ENCODE assay signal across 29 cellular contexts in genomic region chr4:152559641-152560040, GRCh38. TPM values are rescaled to one million over a fixed set of nuclear protein-coding genes. Genes with fewer than 3 reads are reported as not detected.
DNase-seq lines count a peak whose midpoint lies in the region; ATAC-seq, FAIRE-seq and TF ChIP-seq lines count a peak whose summit lies in the region.
"Had no signal": no experiment of that assay in that cellular context is flagged by ENCODE, and none has a peak within 500 bp of the region (broad histone marks: within the 10 kb centered on the region; RNA-seq: fewer than 3 reads in every experiment).

No MANE protein-coding gene starts in this region.

- H3K9me2 ChIP-seq in OCI-LY7 (ENCODE audit: insufficient read depth, low read length): no peaks in the 10 kb centered on the region

- H3K36me3 Mint-ChIP-seq in CD4-positive, alpha-beta T cell (ENCODE audit: low read depth): no peaks in the 10 kb centered on the region
- H3K36me3 Mint-ChIP-seq: natural killer cell; stimulated activated effector memory CD8-positive, alpha-beta T cell treated with anti-CD3 and anti-CD28 coated beads, Interleukin-12 subunit alpha, Interleukin-12 subunit beta, amount 100 ng/mL, for 72 hours had no signal

- H2AFZ ChIP-seq in OCI-LY7 (ENCODE audit: low read length): peak overlapping the region; percentile 16; the same call in 1 of the 2 replicates

- intact Hi-C loops in OCI-LY7 (cut with micrococcal nuclease; ENCODE audit: unreplicated experiment) (no loop called here), left colon (cut with DNase I, micrococcal nuclease) (no loop called here), adrenal gland (cut with DNase I) (no loop called here)
- intact Hi-C loops in CD4-positive, alpha-beta T cell (cut with DNase I, micrococcal nuclease): no loop called here

- WGBS in adrenal gland, 4 donors: 72 to 75% (median 75%) methylated on average over 3 of the region's 3 CpGs

- no peak overlapping the region for H3K27ac ChIP-seq in OCI-LY7 (ENCODE audit: low read depth, low read length, poor library complexity, severe bottlenecking)
- no peak overlapping the region for H3K27ac ChIP-seq in adrenal gland
- H3K27ac ChIP-seq in CD4-positive, alpha-beta T cell (ENCODE audit: low read depth, low read length): no peak overlapping the region
- H3K27ac ChIP-seq: A549, breast epithelium, KMS-11, RWPE1 had no signal

- DNase-seq in GM12865 (ENCODE audit: low read depth): peak; percentile 57
- DNase-seq in GM19239 (ENCODE audit: insufficient read length, low spot score): no peak
- no peak for DNase-seq in OCI-LY7 (ENCODE audit: low spot score)
- DNase-seq in NCI-H526 treated with DMSO at 0.1 percent for 48 hours (lab: John Stamatoyannopoulos, UW): no peak
- no peak for DNase-seq in left colon
- no peak for DNase-seq in adrenal gland
- DNase-seq in CD4-positive, alpha-beta T cell: no peak
- DNase-seq: activated CD4-positive, alpha-beta T cell treated with anti-CD3 and anti-CD28 coated beads, Interleukin-2, amount 10 ng/mL, durations not matched to agents 24 days and 14 days; activated naive CD4-positive, alpha-beta T cell treated with anti-CD3 and anti-CD28 coated beads for 36 hours; amniotic stem cell; effector memory CD8-positive, alpha-beta T cell; hypothalamus; left ventricle myocardium superior; midbrain; natural killer cell; NCI-H1694; NCI-H2171 treated with DMSO at 0.1 percent for 48 hours; NCI-H526; small intestine had no signal

- no peaks in the 10 kb centered on the region for H3K27me3 ChIP-seq in adrenal gland
- no peaks in the 10 kb centered on the region for H3K27me3 ChIP-seq in CD4-positive, alpha-beta T cell (ENCODE audit: control insufficient read depth, insufficient read depth, low read length)
- H3K27me3 ChIP-seq: breast epithelium had no signal

- H4K20me1 ChIP-seq in OCI-LY7 (ENCODE audit: insufficient read depth, low read length): no peaks in the 10 kb centered on the region

- peaks cover 31% of the 10 kb centered on the region for H3K4me1 ChIP-seq in OCI-LY7 (ENCODE audit: insufficient read depth, low read length, poor library complexity, severe bottlenecking)
- H3K4me1 ChIP-seq in adrenal gland (replicated peaks in 1 of 2): no peaks in the 10 kb centered on the region
- H3K4me1 ChIP-seq: A549, breast epithelium had no signal

- H3K9me3 ChIP-seq in OCI-LY7 (ENCODE audit: low read length) (no peaks in the 10 kb centered on the region), adrenal gland (replicated peaks in 1 of 3) (no peaks in the 10 kb centered on the region)
- no peaks in the 10 kb centered on the region for H3K9me3 ChIP-seq in CD4-positive, alpha-beta T cell (ENCODE audit: control insufficient read depth, low read length)
- H3K9me3 ChIP-seq: A549, breast epithelium had no signal

- no peak overlapping the region for H3K4me3 Mint-ChIP-seq in CD4-positive, alpha-beta T cell
- H3K4me3 Mint-ChIP-seq: activated CD4-positive, alpha-beta T cell treated with anti-CD3 and anti-CD28 coated beads, Interleukin-2, amount 10 ng/mL, durations not matched to agents 24 days and 14 days; activated naive CD4-positive, alpha-beta T cell treated with anti-CD3 and anti-CD28 coated beads for 36 hours; B cell; effector memory CD8-positive, alpha-beta T cell; natural killer cell; stimulated activated effector memory CD8-positive, alpha-beta T cell treated with anti-CD3 and anti-CD28 coated beads, Interleukin-12 subunit alpha, Interleukin-12 subunit beta, amount 100 ng/mL, for 72 hours had no signal

- H3K36me3 ChIP-seq in OCI-LY7 (ENCODE audit: insufficient read depth, low read length): no peaks in the 10 kb centered on the region
- no peaks in the 10 kb centered on the region for H3K36me3 ChIP-seq in adrenal gland (replicated peaks in 1 of 2)
- H3K36me3 ChIP-seq: breast epithelium had no signal

- CTCF ChIA-PET in OCI-LY7 (lab: Charles Lee; ENCODE audit: unreplicated experiment): no interaction called here
- CTCF ChIA-PET in CD4-positive, alpha-beta T cell (lab: Charles Lee): interaction anchor here (0.5 kb wide), 1 partner anchor 155 kb away, joined by 3 read pairs; no protein-coding TSS in a partner anchor

- FAIRE-seq in GM19239 (lab: Jason Lieb, UNC): peak; percentile 87
- FAIRE-seq: A549, frontal cortex, HTR-8/SVneo, small intestine had no signal

- POLR2A ChIA-PET in OCI-LY7 (lab: Charles Lee): interaction anchor here (1.0 kb wide), 1 partner anchor 20 kb away, joined by 3 read pairs; no protein-coding TSS in a partner anchor
- POLR2A ChIA-PET in CD4-positive, alpha-beta T cell (lab: Charles Lee): no interaction called here

- no peaks in the 10 kb centered on the region for H3K27me3 Mint-ChIP-seq in CD4-positive, alpha-beta T cell
- H3K27me3 Mint-ChIP-seq: activated CD4-positive, alpha-beta T cell treated with anti-CD3 and anti-CD28 coated beads, Interleukin-2, amount 10 ng/mL, durations not matched to agents 24 days and 14 days; B cell had no signal

- H3K79me2 ChIP-seq in OCI-LY7 (ENCODE audit: insufficient read depth, low read depth, low read length): no peaks in the 10 kb centered on the region

- BruUV-seq in OCI-LY7 (replicated peaks; lab: Mats Ljungman, UMichigan): no TSS peak

- H3K9me3 Mint-ChIP-seq in CD4-positive, alpha-beta T cell: no peaks in the 10 kb centered on the region
- H3K9me3 Mint-ChIP-seq: activated CD4-positive, alpha-beta T cell treated with anti-CD3 and anti-CD28 coated beads, Interleukin-2, amount 10 ng/mL, durations not matched to agents 24 days and 14 days; activated naive CD4-positive, alpha-beta T cell treated with anti-CD3 and anti-CD28 coated beads for 36 hours; effector memory CD8-positive, alpha-beta T cell; natural killer cell; stimulated activated effector memory CD8-positive, alpha-beta T cell treated with anti-CD3 and anti-CD28 coated beads, Interleukin-12 subunit alpha, Interleukin-12 subunit beta, amount 100 ng/mL, for 72 hours had no signal

- TF ChIP-seq CTCF in GM12865 (IDR thresholded peaks at IDR 0.05; ENCODE audit: insufficient read depth, low read depth, low read length, missing control alignments) (no peak), OCI-LY7 (conservative IDR thresholded peaks at IDR 0.05; ENCODE audit: low read length) (no peak), adrenal gland (IDR thresholded peaks at IDR 0.05) (no peak)
- TF ChIP-seq CTCF in CD4-positive, alpha-beta T cell (IDR thresholded peaks at IDR 0.05): no peak

- ATAC-seq in HG03064 (IDR thresholded peaks at IDR 0.05; ENCODE audit: low read depth, unreplicated experiment) (peak; percentile 47), left colon (no peak)
- no peak for ATAC-seq in CD4-positive, alpha-beta T cell (ENCODE audit: poor library complexity)
- ATAC-seq: A549; effector memory CD8-positive, alpha-beta T cell; left ventricle myocardium superior; natural killer cell; SK-N-SH treated with all-trans-retinoic acid at 6 μM for 48 hours; stimulated activated effector memory CD8-positive, alpha-beta T cell treated with anti-CD3 and anti-CD28 coated beads, Interleukin-12 subunit alpha, Interleukin-12 subunit beta, amount 100 ng/mL, for 72 hours had no signal

- no peak for TF ChIP-seq POLR2A in adrenal gland (IDR thresholded peaks at IDR 0.05)

- no peak overlapping the region for H3K27ac Mint-ChIP-seq in CD4-positive, alpha-beta T cell
- H3K27ac Mint-ChIP-seq: activated CD4-positive, alpha-beta T cell treated with anti-CD3 and anti-CD28 coated beads, Interleukin-2, amount 10 ng/mL, durations not matched to agents 24 days and 14 days; activated naive CD4-positive, alpha-beta T cell treated with anti-CD3 and anti-CD28 coated beads for 36 hours; B cell; effector memory CD8-positive, alpha-beta T cell; natural killer cell; stimulated activated effector memory CD8-positive, alpha-beta T cell treated with anti-CD3 and anti-CD28 coated beads, Interleukin-12 subunit alpha, Interleukin-12 subunit beta, amount 100 ng/mL, for 72 hours had no signal

- H3K4me3 ChIP-seq in GM12865 (ENCODE audit: low read depth, low read length) (peak overlapping the region; percentile 32; the same call in 1 of the 2 replicates), OCI-LY7 (ENCODE audit: low read depth, low read length, poor library complexity, severe bottlenecking) (no peak overlapping the region), adrenal gland (no peak overlapping the region)
- H3K4me3 ChIP-seq: A549, breast epithelium had no signal

- peaks cover 19% of the 10 kb centered on the region for H3K4me1 Mint-ChIP-seq in CD4-positive, alpha-beta T cell (ENCODE audit: low read depth)

- H3K4me2 ChIP-seq in OCI-LY7 (ENCODE audit: low read length): no peak overlapping the region
- H3K4me2 ChIP-seq: A549, KMS-11 had no signal

RNA-seq across cellular contexts. Expression of gene FBXW7, which starts 23.7 kb away (rescaled TPM):
- 58.8 and 97.7 TPM in 2 replicates for total RNA-seq in OCI-LY7 (2014; rRNA removed; shearing (Covaris generic))
- total RNA-seq in OCI-LY7 (2022): 97.3 and 102 TPM in 2 replicates
- 10 to 100 TPM; 32.4 to 39.2 TPM for total RNA-seq in left colon
- 10 to 100 TPM; 23.6 to 46.1 (median 31.5) TPM for total RNA-seq in adrenal gland
- polyA plus RNA-seq in adrenal gland: 10 to 100 TPM; 17.6 to 27.0 (median 19.1) TPM
- total RNA-seq in CD4-positive, alpha-beta T cell: 100 to 1,000 TPM; 128 to 140 TPM
